In the genomic region with DNA sequence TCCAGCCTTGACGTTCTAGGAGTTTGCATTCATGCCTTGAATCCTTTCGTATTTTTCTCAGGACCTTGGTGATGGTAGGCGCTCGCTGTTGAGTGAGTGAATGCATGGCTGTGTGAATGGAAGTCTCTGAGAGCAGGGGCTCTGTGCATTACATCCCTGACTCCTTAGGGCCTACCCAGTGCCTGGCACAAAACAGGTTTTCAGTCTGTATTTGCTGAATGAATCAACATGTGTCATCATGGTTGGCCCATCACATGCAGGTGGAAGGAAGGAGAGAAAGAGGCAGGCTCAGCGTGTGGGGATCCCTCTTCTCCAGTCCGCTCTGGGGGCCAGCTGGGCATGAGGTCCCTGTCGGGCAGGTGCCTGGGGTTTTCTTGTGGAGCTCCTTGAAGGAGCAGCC, we compare ENCODE assay signal across 30 cellular contexts. TPM values are rescaled to one million over a fixed set of nuclear protein-coding genes. Genes with fewer than 3 reads are reported as not detected.
"Had no signal": no experiment of that assay in that cellular context is flagged by ENCODE, and none has a peak within 500 bp of the region (broad histone marks: within the 10 kb centered on the region; RNA-seq: fewer than 3 reads in every experiment).

No MANE protein-coding gene starts in this region.

- H3K27me3 Mint-ChIP-seq: stimulated activated memory B cell treated with anti-CD40 and anti-IgM and Interleukin-4, amounts not matched to agents 10 μg/mL and 1 μg/mL and 100 μg/mL, for 72 hours had no signal

- H3K9me3 ChIP-seq: esophagus squamous epithelium, gastroesophageal sphincter, neutrophil, spleen, upper lobe of right lung, vagina had no signal

- H3K27ac Mint-ChIP-seq: nephron progenitor cell; stimulated activated memory B cell treated with anti-CD40 and anti-IgM and Interleukin-4, amounts not matched to agents 10 μg/mL and 1 μg/mL and 100 μg/mL, for 72 hours; stimulated activated naive CD8-positive, alpha-beta T cell treated with anti-CD3 and anti-CD28 coated beads, Interleukin-15, Interleukin-2, amounts not matched to agents 100 ng/mL and 50 ng/mL, for 24 hours had no signal

- ATAC-seq: gastroesophageal sphincter; left ventricle myocardium superior; sciatic nerve; stimulated activated memory B cell treated with anti-CD40 and anti-IgM and Interleukin-4, amounts not matched to agents 10 μg/mL and 1 μg/mL and 100 μg/mL, for 72 hours; upper lobe of right lung had no signal

- DNase-seq: effector CD4-positive, alpha-beta T cell; esophagus squamous epithelium; foreskin fibroblast; glutamatergic neuron; left ventricle myocardium superior; mesenchymal stem cell; midbrain; nephron progenitor cell; posterior cingulate gyrus; spleen; stimulated activated CD4-positive, alpha-beta T cell treated with anti-CD3 and anti-CD28 coated beads, Interleukin-15, amount 100 ng/mL, for 24 hours; stimulated activated CD4-positive, alpha-beta T cell treated with anti-CD3 and anti-CD28 coated beads, Interleukin-1b, Interleukin-23, amount 100 ng/mL, for 48 hours; stimulated activated CD4-positive, alpha-beta T cell treated with anti-CD3 and anti-CD28 coated beads, Interleukin-4, amount 100 ng/mL, for 24 hours; tibial artery; upper lobe of right lung had no signal

- H3K4me3 Mint-ChIP-seq: nephron progenitor cell; stimulated activated memory B cell treated with anti-CD40 and anti-IgM and Interleukin-4, amounts not matched to agents 10 μg/mL and 1 μg/mL and 100 μg/mL, for 72 hours; stimulated activated naive CD8-positive, alpha-beta T cell treated with anti-CD3 and anti-CD28 coated beads, Interleukin-15, Interleukin-2, amounts not matched to agents 100 ng/mL and 50 ng/mL, for 24 hours had no signal

- H3K4me3 ChIP-seq: coronary artery, esophagus squamous epithelium, gastroesophageal sphincter, lung, spleen, tibial artery, upper lobe of right lung, vagina had no signal

- H3K27ac ChIP-seq: coronary artery, epithelial cell of prostate, esophagus squamous epithelium, gastroesophageal sphincter, neutrophil, spleen, tibial artery, upper lobe of right lung, vagina had no signal

- H3K9me3 Mint-ChIP-seq: nephron progenitor cell; stimulated activated memory B cell treated with anti-CD40 and anti-IgM and Interleukin-4, amounts not matched to agents 10 μg/mL and 1 μg/mL and 100 μg/mL, for 72 hours; stimulated activated naive CD8-positive, alpha-beta T cell treated with anti-CD3 and anti-CD28 coated beads, Interleukin-15, Interleukin-2, amounts not matched to agents 100 ng/mL and 50 ng/mL, for 24 hours had no signal

- FAIRE-seq: endometrium, keratinocyte had no signal

- H3K4me1 ChIP-seq: esophagus squamous epithelium, gastroesophageal sphincter, tibial artery, upper lobe of right lung, vagina had no signal

RNA-seq across cellular contexts. Expression of a gene that starts 55.5 kb away (rescaled TPM):
- total RNA-seq: dermis microvascular lymphatic vessel endothelial cell, osteocyte, pulmonary artery endothelial cell, skeletal muscle tissue had no signal
- polyA plus RNA-seq: keratinocyte had no signal
